In genomic region chr16:12113581-12114375, GRCh38 we compare ENCODE assay signal across 21 cellular contexts.
DNase-seq lines count a peak whose midpoint lies in the region; ATAC-seq and TF ChIP-seq lines count a peak whose summit lies in the region.
"Had no signal": no experiment of that assay in that cellular context is flagged by ENCODE, and none has a peak within 500 bp of the region (broad histone marks: within the 10 kb centered on the region; RNA-seq: fewer than 3 reads in every experiment).

No MANE protein-coding gene starts in this region.

- H3K27ac Mint-ChIP-seq in dendritic cell treated with granulocyte-macrophage colony-stimulating factor and Interleukin-4, amounts not matched to agents 40 ng/mL and 50 ng/mL, for 4 days: peak overlapping the region; percentile 38
- H3K27ac Mint-ChIP-seq: activated T-cell treated with anti-CD3 and anti-CD28 coated beads, Interleukin-2, amount 50 U/mL, for 72 hours had no signal

- peaks cover 43% of the 10 kb centered on the region for H3K4me1 Mint-ChIP-seq in dendritic cell treated with granulocyte-macrophage colony-stimulating factor and Interleukin-4, amounts not matched to agents 40 ng/mL and 50 ng/mL, for 4 days (ENCODE audit: low read depth)

- H3K4me1 ChIP-seq in osteoblast (ENCODE audit: insufficient read depth, low read length) (peaks cover 6% of the 10 kb centered on the region), HAP-1 (no peaks in the 10 kb centered on the region), vagina (peaks cover 3% of the 10 kb centered on the region)

- no peak for TF ChIP-seq POLR2A in vagina (IDR thresholded peaks at IDR 0.05)

- H4K20me1 ChIP-seq in osteoblast (ENCODE audit: insufficient read depth, low read length): peaks cover 23% of the 10 kb centered on the region

- H3K36me3 Mint-ChIP-seq in dendritic cell treated with granulocyte-macrophage colony-stimulating factor and Interleukin-4, amounts not matched to agents 40 ng/mL and 50 ng/mL, for 4 days (ENCODE audit: low read depth): peaks cover 76% of the 10 kb centered on the region

- H3K27ac ChIP-seq in osteoblast (ENCODE audit: low read depth, low read length): no peak overlapping the region
- H3K27ac ChIP-seq in vagina: no peak overlapping the region
- H3K27ac ChIP-seq: esophagus muscularis mucosa, neutrophil, suprapubic skin had no signal

- H2AFZ ChIP-seq in osteoblast (ENCODE audit: low read length): no peak overlapping the region

- H3K9me3 ChIP-seq in osteoblast (ENCODE audit: low read depth, low read length): no peaks in the 10 kb centered on the region
- no peaks in the 10 kb centered on the region for H3K9me3 ChIP-seq in HAP-1
- no peaks in the 10 kb centered on the region for H3K9me3 ChIP-seq in vagina
- H3K9me3 ChIP-seq: esophagus muscularis mucosa, neutrophil, suprapubic skin had no signal

- no peaks in the 10 kb centered on the region for H3K36me3 ChIP-seq in osteoblast (ENCODE audit: insufficient read depth, low read length)
- no peaks in the 10 kb centered on the region for H3K36me3 ChIP-seq in HAP-1 (replicated peaks)
- no peaks in the 10 kb centered on the region for H3K36me3 ChIP-seq in vagina
- H3K36me3 ChIP-seq: esophagus muscularis mucosa, neutrophil, suprapubic skin had no signal

- no peaks in the 10 kb centered on the region for H3K9me3 Mint-ChIP-seq in dendritic cell treated with granulocyte-macrophage colony-stimulating factor and Interleukin-4, amounts not matched to agents 40 ng/mL and 50 ng/mL, for 4 days
- H3K9me3 Mint-ChIP-seq: activated T-cell treated with anti-CD3 and anti-CD28 coated beads, Interleukin-2, amount 50 U/mL, for 72 hours had no signal

- H3K79me2 ChIP-seq in osteoblast (ENCODE audit: insufficient read depth, low read length): no peaks in the 10 kb centered on the region

- TF ChIP-seq CTCF in osteoblast (IDR thresholded peaks at IDR 0.05; ENCODE audit: extremely low read depth, low read depth, low read length) (no peak), vagina (IDR thresholded peaks at IDR 0.05) (no peak)

- no peaks in the 10 kb centered on the region for H3K27me3 Mint-ChIP-seq in dendritic cell treated with granulocyte-macrophage colony-stimulating factor and Interleukin-4, amounts not matched to agents 40 ng/mL and 50 ng/mL, for 4 days

- DNase-seq in EH (ENCODE audit: low read depth) (peak; percentile 75), NCI-H69 (lab: John Stamatoyannopoulos, UW) (peak; percentile 30), osteoblast (ENCODE audit: insufficient read length, low spot score, missing footprints) (peak; percentile 78), HAP-1 (ENCODE audit: low spot score in 2 of 2) (no peak), vagina (ENCODE audit: extremely low spot score in 2 of 2) (no peak), D341Med (ENCODE audit: low spot score) (no peak)
- DNase-seq: activated CD4-positive, alpha-beta T cell treated with anti-CD3 and anti-CD28 coated beads, Interleukin-2, amount 50 U/mL, for 1 hour; activated T-cell treated with anti-CD3 and anti-CD28 coated beads, Interleukin-2, amount 50 U/mL, for 72 hours; cortex of kidney; DMS79; NCI-H1105; Right ventricle myocardium superior; small intestine; T1000 had no signal

- no peak overlapping the region for H3K4me3 Mint-ChIP-seq in dendritic cell treated with granulocyte-macrophage colony-stimulating factor and Interleukin-4, amounts not matched to agents 40 ng/mL and 50 ng/mL, for 4 days
- H3K4me3 Mint-ChIP-seq: activated T-cell treated with anti-CD3 and anti-CD28 coated beads, Interleukin-2, amount 50 U/mL, for 72 hours had no signal

- no peak overlapping the region for H3K4me3 ChIP-seq in osteoblast (ENCODE audit: insufficient read depth, low read length)
- H3K4me3 ChIP-seq in HAP-1: no peak overlapping the region
- H3K4me3 ChIP-seq in vagina: no peak overlapping the region
- H3K4me3 ChIP-seq: esophagus muscularis mucosa, GM12878, lung, suprapubic skin had no signal

- H3K27me3 ChIP-seq in osteoblast (ENCODE audit: insufficient read depth, low read length) (no peaks in the 10 kb centered on the region), HAP-1 (ENCODE audit: low read depth) (no peaks in the 10 kb centered on the region), vagina (no peaks in the 10 kb centered on the region)
- H3K27me3 ChIP-seq: esophagus muscularis mucosa, neutrophil, suprapubic skin had no signal

- intact Hi-C loops in dendritic cell treated with granulocyte-macrophage colony-stimulating factor and Interleukin-4, amounts not matched to agents 40 ng/mL and 50 ng/mL, for 4 days (cut with micrococcal nuclease): no loop called here
- intact Hi-C loops in vagina (cut with DNase I): no loop called here

- in situ Hi-C loops in HAP-1 (cut with MboI; ENCODE audit: low sequenced_read_pairs): no loop called here

- ATAC-seq in HG02970 (IDR thresholded peaks at IDR 0.05; ENCODE audit: low FRiP score, unreplicated experiment): no peak
- ATAC-seq: activated T-cell treated with anti-CD3 and anti-CD28 coated beads, Interleukin-2, amount 50 U/mL, for 72 hours; GM12878 had no signal

- no peak overlapping the region for H3K4me2 ChIP-seq in osteoblast (ENCODE audit: insufficient read depth, low read length)

Comparison
In these comparisons a context has a peak if more than half of its experiments do, and no peak if none do; other contexts are left out.
1. DNase-seq: peak in EH (single experiment), NCI-H69 (single experiment) and osteoblast (single experiment); none in HAP-1 (0 of 2), vagina (0 of 2) and D341Med (single experiment).